Comparison of ENCODE assay signal across 14 cellular contexts in the genomic region with DNA sequence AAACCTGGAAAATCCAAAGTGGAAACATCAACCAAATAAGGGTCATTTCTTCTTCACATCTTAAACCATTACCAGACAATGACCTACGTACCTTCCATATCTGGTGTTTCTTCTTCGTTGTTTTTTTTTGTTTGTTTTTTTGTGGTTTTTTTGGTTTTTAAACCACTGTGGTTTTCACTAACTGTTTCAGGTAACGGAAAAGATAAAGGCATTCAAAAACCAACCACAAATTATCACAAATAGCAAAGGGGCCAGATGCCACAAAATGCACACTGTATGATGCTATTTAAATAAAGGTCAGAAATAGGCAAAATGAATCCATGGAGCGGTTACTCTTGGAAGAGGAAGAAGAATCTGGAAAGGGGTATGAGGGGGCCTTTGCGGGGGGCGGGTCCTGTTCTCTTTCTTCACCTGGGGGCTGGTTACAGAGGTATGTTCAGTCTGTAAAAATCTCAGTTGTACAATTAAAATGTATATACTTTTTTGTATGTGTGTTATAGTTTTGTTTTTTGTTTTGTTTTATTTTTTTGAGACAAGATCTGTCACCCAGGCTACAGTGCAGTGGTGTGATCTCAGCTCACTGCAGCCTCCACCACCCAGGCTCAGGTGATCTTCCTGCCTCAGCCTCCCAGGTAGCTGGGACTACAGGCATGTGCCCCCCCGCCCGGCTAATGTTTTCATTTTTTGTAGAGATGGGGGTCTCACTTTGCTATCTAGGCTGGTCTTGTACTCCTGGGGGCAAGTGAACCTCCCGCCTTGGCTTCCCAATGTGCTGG. TPM values are rescaled to one million over a fixed set of nuclear protein-coding genes. Genes with fewer than 3 reads are reported as not detected.
DNase-seq lines count a peak whose midpoint lies in the region; ATAC-seq and TF ChIP-seq lines count a peak whose summit lies in the region.
"Had no signal": no experiment of that assay in that cellular context is flagged by ENCODE, and none has a peak within 500 bp of the region (broad histone marks: within the 10 kb centered on the region; RNA-seq: fewer than 3 reads in every experiment).

No MANE protein-coding gene starts in this region.

- H3K9me3 Mint-ChIP-seq in activated CD4-positive, alpha-beta T cell treated with anti-CD3 and anti-CD28 coated beads, Interleukin-2, amount 10 ng/mL, durations not matched to agents 24 days and 14 days: peaks cover 11% of the 10 kb centered on the region
- no peaks in the 10 kb centered on the region for H3K9me3 Mint-ChIP-seq in central memory CD8-positive, alpha-beta T cell

- H3K27me3 Mint-ChIP-seq in activated CD4-positive, alpha-beta T cell treated with anti-CD3 and anti-CD28 coated beads, Interleukin-2, amount 10 ng/mL, durations not matched to agents 24 days and 14 days: no peaks in the 10 kb centered on the region
- H3K27me3 Mint-ChIP-seq in central memory CD8-positive, alpha-beta T cell: no peaks in the 10 kb centered on the region

- H3K9me3 ChIP-seq in prostate gland: no peaks in the 10 kb centered on the region

- TF ChIP-seq CTCF in prostate gland (IDR thresholded peaks at IDR 0.05): no peak

- peak; percentile 27 for ATAC-seq in central memory CD8-positive, alpha-beta T cell (replicated peaks; ENCODE audit: extremely low read depth, poor library complexity, severe bottlenecking)
- no peak for ATAC-seq in GM21619 (IDR thresholded peaks at IDR 0.05; ENCODE audit: unreplicated experiment)

- peak overlapping the region; percentile 70 for H3K4me3 Mint-ChIP-seq in activated CD4-positive, alpha-beta T cell treated with anti-CD3 and anti-CD28 coated beads, Interleukin-2, amount 10 ng/mL, durations not matched to agents 24 days and 14 days
- H3K4me3 Mint-ChIP-seq in central memory CD8-positive, alpha-beta T cell: peak overlapping the region; percentile 74

- peak; percentile 74 for DNase-seq in activated CD4-positive, alpha-beta T cell treated with anti-CD3 and anti-CD28 coated beads, Interleukin-2, amount 10 ng/mL, durations not matched to agents 24 days and 14 days
- no peak for DNase-seq in activated CD4-positive, alpha-beta T cell treated with anti-CD3 and anti-CD28 coated beads for 48 hours
- DNase-seq in OCI-M1 (lab: John Stamatoyannopoulos, UW) (peak; percentile 35), prostate gland (ENCODE audit: low spot score) (no peak), putamen (ENCODE audit: low spot score) (no peak), NCI-H1436 treated with DMSO at 0.1 percent for 48 hours (lab: John Stamatoyannopoulos, UW) (no peak)
- peak in 1 of 2 donors; percentile 28 for DNase-seq in central memory CD8-positive, alpha-beta T cell (ENCODE audit: low spot score in 2 of 2)
- DNase-seq: DMS153; HCEC 1CT; left colon; NCI-H1930; stimulated activated CD4-positive, alpha-beta T cell treated with anti-CD3 and anti-CD28 coated beads, Interleukin-2, amount 100 ng/mL, for 24 hours; T1000 had no signal

- no peak for TF ChIP-seq POLR2A in prostate gland (IDR thresholded peaks at IDR 0.05)

- no peak overlapping the region for H3K4me3 ChIP-seq in prostate gland

- 82% methylated on average over 9 of the region's 9 CpGs for WGBS in prostate gland

- peak overlapping the region; percentile 44 to 56 for H3K27ac ChIP-seq in prostate gland

- no peaks in the 10 kb centered on the region for H3K27me3 ChIP-seq in prostate gland (replicated peaks; ENCODE audit: insufficient read depth)

- peaks cover 66% of the 10 kb centered on the region for H3K36me3 Mint-ChIP-seq in activated CD4-positive, alpha-beta T cell treated with anti-CD3 and anti-CD28 coated beads, Interleukin-2, amount 10 ng/mL, durations not matched to agents 24 days and 14 days (ENCODE audit: low read depth)
- H3K36me3 Mint-ChIP-seq in central memory CD8-positive, alpha-beta T cell (ENCODE audit: insufficient read depth): peaks cover 82% of the 10 kb centered on the region

- H3K27ac Mint-ChIP-seq in activated CD4-positive, alpha-beta T cell treated with anti-CD3 and anti-CD28 coated beads, Interleukin-2, amount 10 ng/mL, durations not matched to agents 24 days and 14 days: peak overlapping the region; percentile 87
- H3K27ac Mint-ChIP-seq in central memory CD8-positive, alpha-beta T cell (ENCODE audit: low read depth): peak overlapping the region; percentile 95

- H3K4me1 Mint-ChIP-seq in activated CD4-positive, alpha-beta T cell treated with anti-CD3 and anti-CD28 coated beads, Interleukin-2, amount 10 ng/mL, durations not matched to agents 24 days and 14 days: peaks cover 51% of the 10 kb centered on the region
- H3K4me1 Mint-ChIP-seq in central memory CD8-positive, alpha-beta T cell: peaks cover 66% of the 10 kb centered on the region

- peaks cover 4 to 15% of the 10 kb centered on the region in 2 donors for H3K36me3 ChIP-seq in prostate gland

- intact Hi-C loops in activated CD4-positive, alpha-beta T cell treated with anti-CD3 and anti-CD28 coated beads, Interleukin-2, amount 10 ng/mL, durations not matched to agents 24 days and 14 days (cut with micrococcal nuclease): no loop called here
- intact Hi-C loops in prostate gland (cut with DNase I): no loop called here

- peaks cover 4% of the 10 kb centered on the region for H3K4me1 ChIP-seq in prostate gland (replicated peaks)

RNA-seq across cellular contexts. Expression of gene LITAF, which starts 29.6 kb away (rescaled TPM):
- total RNA-seq in activated CD4-positive, alpha-beta T cell treated with anti-CD3 and anti-CD28 coated beads, Interleukin-2, amount 10 ng/mL, durations not matched to agents 24 days and 14 days: 163 and 170 TPM in 2 replicates
- total RNA-seq in prostate gland: 100 to 1,000 TPM in 1 of 2 donors, 10 to 100 TPM in 1; 92.5 to 137 TPM

Comparison
In these comparisons a context has a peak if more than half of its experiments do, and no peak if none do; other contexts are left out.
1. DNase-seq: peak in activated CD4-positive, alpha-beta T cell treated with anti-CD3 and anti-CD28 coated beads, Interleukin-2, amount 10 ng/mL, durations not matched to agents 24 days and 14 days (single experiment) and OCI-M1 (single experiment); none in activated CD4-positive, alpha-beta T cell treated with anti-CD3 and anti-CD28 coated beads for 48 hours (single experiment), prostate gland (single experiment), putamen (single experiment) and NCI-H1436 treated with DMSO at 0.1 percent for 48 hours (single experiment).